24 cellular contexts compared by ENCODE assay signal in the genomic region with DNA sequence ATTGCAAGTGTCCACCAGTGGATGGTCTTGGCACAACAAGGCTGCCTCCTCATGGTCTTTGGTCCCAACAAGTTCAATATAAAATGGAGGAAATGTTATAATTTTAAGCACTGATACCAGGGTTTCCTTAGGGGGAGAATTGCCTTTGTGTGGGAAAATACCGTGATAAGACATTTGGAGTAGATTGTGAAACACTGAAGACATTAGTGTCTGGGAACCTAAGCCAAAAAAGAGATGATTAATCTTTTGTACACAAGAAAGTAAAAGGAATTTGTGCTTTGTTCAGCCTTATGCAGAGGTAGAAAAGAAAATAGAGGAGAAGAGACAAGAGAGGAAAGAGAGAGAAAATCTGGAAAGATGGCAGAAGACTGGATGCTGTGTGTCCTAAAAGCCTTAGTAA. TPM values are rescaled to one million over a fixed set of nuclear protein-coding genes. Genes with fewer than 3 reads are reported as not detected.
DNase-seq lines count a peak whose midpoint lies in the region; ATAC-seq, FAIRE-seq and TF ChIP-seq lines count a peak whose summit lies in the region.
"Had no signal": no experiment of that assay in that cellular context is flagged by ENCODE, and none has a peak within 500 bp of the region (broad histone marks: within the 10 kb centered on the region; RNA-seq: fewer than 3 reads in every experiment).

No MANE protein-coding gene starts in this region.

- H3K4me2 ChIP-seq in SK-N-SH: no peak overlapping the region

- DNase-seq in SK-N-SH: no peak
- DNase-seq in choroid plexus epithelial cell (ENCODE audit: low read depth): peak; percentile 24
- peak; percentile 35 for DNase-seq in iris pigment epithelial cell (ENCODE audit: low read depth)
- DNase-seq in inferior parietal cortex (ENCODE audit: extremely low spot score): no peak
- no peak for DNase-seq in kidney
- no peak for DNase-seq in cortex of kidney (lab: John Stamatoyannopoulos, UW)
- no peak for DNase-seq in hypothalamus (lab: John Stamatoyannopoulos, UW)
- DNase-seq: DMS79 treated with DMSO at 0.1 percent for 48 hours; Karpas-422; MM.1S; NCI-H1092 treated with DMSO at 0.1 percent for 48 hours; NCI-H146; NCI-H2081; NCI-H2171 treated with DMSO at 0.1 percent for 48 hours; NCI-H510A; NCI-H748 treated with DMSO at 0.1 percent for 48 hours; NK-92 treated with Interleukin-12 subunit alpha and Interleukin-12 subunit beta, amount 100 ng/mL, for 24 hours had no signal

- no peaks in the 10 kb centered on the region for H4K20me1 ChIP-seq in SK-N-SH (ENCODE audit: insufficient read depth)

- POLR2A ChIA-PET in SK-N-SH (lab: Yijun Ruan, JAX): no interaction called here

- 84% methylated on average over 1 of the region's 1 CpG for WGBS in SK-N-SH (ENCODE audit: low lambda C conversion rate)

- H3K9ac ChIP-seq in SK-N-SH (no peak overlapping the region), kidney (ENCODE audit: low read length in 2 of 2) (no peak overlapping the region)

- no peak overlapping the region for H2AFZ ChIP-seq in SK-N-SH (ENCODE audit: low read depth)

- H3K36me3 ChIP-seq in SK-N-SH (replicated peaks in 1 of 2; ENCODE audit: control insufficient read depth in 1 of 2, insufficient read depth in 2 of 2, low read length in 1 of 2): peaks cover 0 to 2% of the 10 kb centered on the region in 2 experiments
- no peaks in the 10 kb centered on the region for H3K36me3 ChIP-seq in kidney (ENCODE audit: control insufficient read depth in 1 of 2, insufficient read depth in 2 of 2, low read length in 2 of 2)

- no peak; the same call in 2 of the 3 replicates for ATAC-seq in SK-N-SH treated with all-trans-retinoic acid at 6 μM for 48 hours
- ATAC-seq: Right ventricle myocardium inferior had no signal

- no peak overlapping the region for H3K27ac ChIP-seq in SK-N-SH (ENCODE audit: low read depth in 2 of 2, low read length in 1 of 2)
- H3K27ac ChIP-seq in kidney (ENCODE audit: low read depth in 2 of 2, low read length in 2 of 2): no peak overlapping the region
- H3K27ac ChIP-seq: 22Rv1, HL-60 had no signal

- H3K4me1 ChIP-seq in SK-N-SH (ENCODE audit: control insufficient read depth in 1 of 2, insufficient read depth in 2 of 2, low read depth in 1 of 2, low read length in 1 of 2): peaks cover 0 to 15% of the 10 kb centered on the region in 2 experiments; a peak in 2 of 4 replicates
- no peaks in the 10 kb centered on the region for H3K4me1 ChIP-seq in kidney (ENCODE audit: control insufficient read depth in 1 of 2, insufficient read depth in 1 of 2, low read depth in 1 of 2, low read length in 2 of 2)

- H3K9me3 ChIP-seq in SK-N-SH (no peaks in the 10 kb centered on the region), kidney (ENCODE audit: control insufficient read depth in 1 of 2, low read length in 2 of 2) (no peaks in the 10 kb centered on the region)

- no peaks in the 10 kb centered on the region for H3K27me3 ChIP-seq in SK-N-SH (ENCODE audit: insufficient read depth)

- CTCF ChIA-PET in SK-N-SH (lab: Yijun Ruan, JAX): no interaction called here

- TF ChIP-seq CTCF in SK-N-SH (IDR thresholded peaks at IDR 0.05): no peak
- no peak for TF ChIP-seq CTCF in choroid plexus epithelial cell (conservative IDR thresholded peaks at IDR 0.05; ENCODE audit: low read depth, low read length)
- no peak for TF ChIP-seq CTCF in kidney (IDR thresholded peaks at IDR 0.05; ENCODE audit: borderline replicate concordance, extremely low read depth, insufficient read depth)

- no peak for TF ChIP-seq RAD21 in SK-N-SH (IDR thresholded peaks at IDR 0.05; ENCODE audit: low read length)

- no peak overlapping the region for H3K4me3 ChIP-seq in SK-N-SH (ENCODE audit: low read depth in 2 of 2, low read length in 1 of 2)
- H3K4me3 ChIP-seq in choroid plexus epithelial cell (ENCODE audit: low read depth, low read length): no peak overlapping the region
- H3K4me3 ChIP-seq in kidney (ENCODE audit: low read length in 2 of 2): no peak overlapping the region

- no peaks in the 10 kb centered on the region for H3F3A ChIP-seq in SK-N-SH (replicated peaks; ENCODE audit: insufficient read depth)

- no peaks in the 10 kb centered on the region for H3K9me2 ChIP-seq in SK-N-SH

- TF ChIP-seq EP300 in SK-N-SH (IDR thresholded peaks at IDR 0.05; ENCODE audit: borderline replicate concordance in 1 of 2, low read depth in 1 of 2, low read length in 1 of 2): no peak

- peaks cover 19% of the 10 kb centered on the region for H3K79me2 ChIP-seq in SK-N-SH (ENCODE audit: insufficient read depth)

- intact Hi-C loops in kidney (cut with DNase I): no loop called here

- FAIRE-seq in kidney (lab: Jason Lieb, UNC): no peak
- FAIRE-seq: H54, HTR-8/SVneo, RCC 7860 had no signal

TF ChIP-seq in SK-N-SH treated with all-trans-retinoic acid at 6 μM for 48 hours, 23 proteins besides CTCF, POLR2A, EP300 and RAD21 (continues in another document):
- TF ChIP-seq ISL1 (CRISPR knock-in tag; IDR thresholded peaks at IDR 0.05): peak; percentile 67
- TF ChIP-seq, protein P1, sequence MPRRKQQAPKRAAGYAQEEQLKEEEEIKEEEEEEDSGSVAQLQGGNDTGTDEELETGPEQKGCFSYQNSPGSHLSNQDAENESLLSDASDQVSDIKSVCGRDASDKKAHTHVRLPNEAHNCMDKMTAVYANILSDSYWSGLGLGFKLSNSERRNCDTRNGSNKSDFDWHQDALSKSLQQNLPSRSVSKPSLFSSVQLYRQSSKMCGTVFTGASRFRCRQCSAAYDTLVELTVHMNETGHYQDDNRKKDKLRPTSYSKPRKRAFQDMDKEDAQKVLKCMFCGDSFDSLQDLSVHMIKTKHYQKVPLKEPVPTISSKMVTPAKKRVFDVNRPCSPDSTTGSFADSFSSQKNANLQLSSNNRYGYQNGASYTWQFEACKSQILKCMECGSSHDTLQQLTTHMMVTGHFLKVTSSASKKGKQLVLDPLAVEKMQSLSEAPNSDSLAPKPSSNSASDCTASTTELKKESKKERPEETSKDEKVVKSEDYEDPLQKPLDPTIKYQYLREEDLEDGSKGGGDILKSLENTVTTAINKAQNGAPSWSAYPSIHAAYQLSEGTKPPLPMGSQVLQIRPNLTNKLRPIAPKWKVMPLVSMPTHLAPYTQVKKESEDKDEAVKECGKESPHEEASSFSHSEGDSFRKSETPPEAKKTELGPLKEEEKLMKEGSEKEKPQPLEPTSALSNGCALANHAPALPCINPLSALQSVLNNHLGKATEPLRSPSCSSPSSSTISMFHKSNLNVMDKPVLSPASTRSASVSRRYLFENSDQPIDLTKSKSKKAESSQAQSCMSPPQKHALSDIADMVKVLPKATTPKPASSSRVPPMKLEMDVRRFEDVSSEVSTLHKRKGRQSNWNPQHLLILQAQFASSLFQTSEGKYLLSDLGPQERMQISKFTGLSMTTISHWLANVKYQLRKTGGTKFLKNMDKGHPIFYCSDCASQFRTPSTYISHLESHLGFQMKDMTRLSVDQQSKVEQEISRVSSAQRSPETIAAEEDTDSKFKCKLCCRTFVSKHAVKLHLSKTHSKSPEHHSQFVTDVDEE (CRISPR knock-in tag; IDR thresholded peaks at IDR 0.05): no peak
- TF ChIP-seq OSR1 (CRISPR knock-in tag; IDR thresholded peaks at IDR 0.05): no peak
- TF ChIP-seq RARB (CRISPR knock-in tag; IDR thresholded peaks at IDR 0.05): no peak
- no peak for TF ChIP-seq SNAI2 (CRISPR knock-in tag; IDR thresholded peaks at IDR 0.05)

TF ChIP-seq in SK-N-SH, 30 proteins besides CTCF, POLR2A, EP300 and RAD21:
- TF ChIP-seq, protein P2, sequence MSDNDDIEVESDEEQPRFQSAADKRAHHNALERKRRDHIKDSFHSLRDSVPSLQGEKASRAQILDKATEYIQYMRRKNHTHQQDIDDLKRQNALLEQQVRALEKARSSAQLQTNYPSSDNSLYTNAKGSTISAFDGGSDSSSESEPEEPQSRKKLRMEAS (IDR thresholded peaks at IDR 0.05; ENCODE audit: low read depth): no peak
- TF ChIP-seq SMC3 (IDR thresholded peaks at IDR 0.05; ENCODE audit: low read depth, low read length): no peak
- TF ChIP-seq, protein P3, sequence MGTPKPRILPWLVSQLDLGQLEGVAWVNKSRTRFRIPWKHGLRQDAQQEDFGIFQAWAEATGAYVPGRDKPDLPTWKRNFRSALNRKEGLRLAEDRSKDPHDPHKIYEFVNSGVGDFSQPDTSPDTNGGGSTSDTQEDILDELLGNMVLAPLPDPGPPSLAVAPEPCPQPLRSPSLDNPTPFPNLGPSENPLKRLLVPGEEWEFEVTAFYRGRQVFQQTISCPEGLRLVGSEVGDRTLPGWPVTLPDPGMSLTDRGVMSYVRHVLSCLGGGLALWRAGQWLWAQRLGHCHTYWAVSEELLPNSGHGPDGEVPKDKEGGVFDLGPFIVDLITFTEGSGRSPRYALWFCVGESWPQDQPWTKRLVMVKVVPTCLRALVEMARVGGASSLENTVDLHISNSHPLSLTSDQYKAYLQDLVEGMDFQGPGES (IDR thresholded peaks at IDR 0.05; ENCODE audit: low read depth, low read length): no peak
- no peak for TF ChIP-seq SIN3A (IDR thresholded peaks at IDR 0.05; ENCODE audit: borderline replicate concordance, low read depth, low read length)
- TF ChIP-seq NRF1 (IDR thresholded peaks at IDR 0.05; ENCODE audit: low read depth, low read length): no peak
- no peak for TF ChIP-seq EZH2phosphoT487 (IDR thresholded peaks at IDR 0.05; ENCODE audit: borderline replicate concordance, low read depth)

RNA-seq across cellular contexts. Expression of gene ST6GALNAC3, which starts 36.1 kb away (rescaled TPM):
- polyA plus RNA-seq in SK-N-SH (2012; rRNA removed) (8.1 and 12.1 TPM in 2 replicates), kidney (ENCODE audit: insufficient read depth, low read depth, low replicate concordance) (8.8 TPM)
- polyA plus RNA-seq in SK-N-SH (2012; cell fraction: cytosol; rRNA removed): 14.4 and 14.7 TPM in 2 replicates
- 2.3 and 5.8 TPM in 2 replicates for polyA plus RNA-seq in SK-N-SH (2012; cell fraction: nucleus; rRNA removed)
- 15.8 TPM for total RNA-seq in kidney

Comparison
In these comparisons a context has a peak if more than half of its experiments do, and no peak if none do; other contexts are left out.
1. DNase-seq: peak in choroid plexus epithelial cell (single experiment) and iris pigment epithelial cell (single experiment); none in SK-N-SH (single experiment), inferior parietal cortex (single experiment), kidney (single experiment), cortex of kidney (single experiment) and hypothalamus (0 of 51).